8 cellular contexts compared by ENCODE assay signal in genomic region chr7:70693690-70694356, GRCh38.
DNase-seq lines count a peak whose midpoint lies in the region; ATAC-seq and TF ChIP-seq lines count a peak whose summit lies in the region.

No MANE protein-coding gene starts in this region.

- H3K27ac ChIP-seq in ACC112 (ENCODE audit: low read depth, low read length) (no peak overlapping the region), upper lobe of left lung (peak overlapping the region; percentile 74 to 89 (median 83))

- H3K4me1 ChIP-seq in ACC112 (ENCODE audit: control insufficient read depth, insufficient read depth, low read length, unreplicated experiment) (peaks cover 3% of the 10 kb centered on the region), neuron (ENCODE audit: insufficient read depth, low read length) (peaks cover 30% of the 10 kb centered on the region), upper lobe of left lung (peaks cover 4 to 35% (median 8%) of the 10 kb centered on the region in 4 donors)

- TF ChIP-seq CTCF in fibroblast of villous mesenchyme (IDR thresholded peaks at IDR 0.05; ENCODE audit: insufficient read depth, low read depth, low read length) (no peak), upper lobe of left lung (IDR thresholded peaks at IDR 0.05) (peak in 5 of 6 experiments; percentile 20 to 54 (median 37))

- H3K4me3 ChIP-seq in ACC112 (ENCODE audit: low read depth, low read length) (peak overlapping the region; percentile 89), fibroblast of villous mesenchyme (ENCODE audit: low read depth, low read length) (peak overlapping the region; percentile 42), neuron (ENCODE audit: low read length) (peak overlapping the region; percentile 92), upper lobe of left lung (peak overlapping the region; percentile 52 to 87 (median 74))

- peak; percentile 47 for ATAC-seq in HG03159 (IDR thresholded peaks at IDR 0.05; ENCODE audit: unreplicated experiment)
- ATAC-seq in upper lobe of left lung (ENCODE audit: low FRiP score in 2 of 2): peak; percentile 82 to 89

- H3K9me3 ChIP-seq in neuron (ENCODE audit: low read length): no peaks in the 10 kb centered on the region
- no peaks in the 10 kb centered on the region for H3K9me3 ChIP-seq in upper lobe of left lung

- H3K36me3 ChIP-seq in ACC112 (ENCODE audit: insufficient read depth, low read length) (no peaks in the 10 kb centered on the region), neuron (ENCODE audit: insufficient read depth, low read length) (peaks cover 18% of the 10 kb centered on the region), upper lobe of left lung (no peaks in the 10 kb centered on the region)

- 1% methylated on average over 16 of the region's 91 CpGs; no CpG with 5 or more reads in 1 of the 2 donors for WGBS in upper lobe of left lung, 2 donors

- H3K27me3 ChIP-seq in ACC112 (ENCODE audit: insufficient read depth, low read length) (peaks cover 32% of the 10 kb centered on the region), neuron (ENCODE audit: insufficient read depth, low read length) (no peaks in the 10 kb centered on the region), upper lobe of left lung (peaks cover 0 to 16% (median 0%) of the 10 kb centered on the region in 4 donors)

- peak; percentile 25 for TF ChIP-seq POLR2A in GM18526 (IDR thresholded peaks at IDR 0.05; ENCODE audit: extremely low read depth, insufficient read length)
- peak in 2 of 4 donors; percentile 67 to 88 for TF ChIP-seq POLR2A in upper lobe of left lung (IDR thresholded peaks at IDR 0.05)

- DNase-seq in NCI-H748 (lab: John Stamatoyannopoulos, UW; ENCODE audit: unreplicated experiment) (peak; percentile 85), activated T-helper 1 cell treated with Interleukin-2 at 50 U/mL for 16 hours (ENCODE audit: low read depth) (peak; percentile 60), fibroblast of villous mesenchyme (ENCODE audit: low read depth) (peak; percentile 33), upper lobe of left lung (peak; percentile 71 to 95)

- H2AFZ ChIP-seq in ACC112 (ENCODE audit: low read length, unreplicated experiment) (peak overlapping the region; percentile 50), neuron (ENCODE audit: low read depth, low read length) (no peak overlapping the region)

- no peak for TF ChIP-seq EP300 in upper lobe of left lung (IDR thresholded peaks at IDR 0.05)

- no peaks in the 10 kb centered on the region for H3K79me2 ChIP-seq in ACC112 (ENCODE audit: control insufficient read depth, insufficient read depth, low read length, unreplicated experiment)

Comparison
In these comparisons a context has a peak if more than half of its experiments do, and no peak if none do; other contexts are left out.
1. H3K4me3 ChIP-seq: peak in every context shown above with its lines; median percentile 92 in neuron; 89 in ACC112; 74 in upper lobe of left lung; 42 in fibroblast of villous mesenchyme.
2. DNase-seq: peak in every context shown above with its lines; median percentile 85 in NCI-H748; 83 in upper lobe of left lung; 60 in activated T-helper 1 cell treated with Interleukin-2 at 50 U/mL for 16 hours; 33 in fibroblast of villous mesenchyme.